Comparison of ENCODE assay signal across 9 cellular contexts in genomic region chr19:19777692-19778091, GRCh38. TPM values are rescaled to one million over a fixed set of nuclear protein-coding genes. Genes with fewer than 3 reads are reported as not detected.
DNase-seq lines count a peak whose midpoint lies in the region; ATAC-seq, FAIRE-seq and TF ChIP-seq lines count a peak whose summit lies in the region.
"Had no signal": no experiment of that assay in that cellular context is flagged by ENCODE, and none has a peak within 500 bp of the region (broad histone marks: within the 10 kb centered on the region; RNA-seq: fewer than 3 reads in every experiment).

No MANE protein-coding gene starts in this region.

- RAD21 ChIA-PET in HCT116 (lab: Charles Lee; ENCODE audit: low non-redundant PET in 1 of 2, low total read pairs in 2 of 2, uncharacterized antibody in 2 of 2, unreplicated experiment in 2 of 2): no interaction called here

- no TSS peak for BruUV-seq in HCT116 (replicated peaks; lab: Mats Ljungman, UMichigan)

- H3K27me3 Mint-ChIP-seq in activated CD4-positive, alpha-beta memory T cell treated with anti-CD3 and anti-CD28 coated beads, Interleukin-2, amount 10 ng/mL, durations not matched to agents 7 days and 5 days: no peaks in the 10 kb centered on the region

- H3K36me3 Mint-ChIP-seq in activated CD4-positive, alpha-beta memory T cell treated with anti-CD3 and anti-CD28 coated beads, Interleukin-2, amount 10 ng/mL, durations not matched to agents 7 days and 5 days (ENCODE audit: low read depth): peaks cover 46% of the 10 kb centered on the region

- TF ChIP-seq RAD21 in A549 (conservative IDR thresholded peaks at IDR 0.05 in 1 of 2, IDR thresholded peaks at IDR 0.05 in 1 of 2): no peak
- TF ChIP-seq RAD21 in HCT116 (IDR thresholded peaks at IDR 0.05; ENCODE audit: low read depth): no peak

- FAIRE-seq in A549 (lab: Jason Lieb, UNC): no peak

- H3K9me2 ChIP-seq in HCT116 (ENCODE audit: insufficient read depth): no peaks in the 10 kb centered on the region

- no peak for TF ChIP-seq CTCF in A549 (IDR thresholded peaks at IDR 0.05)
- no peak for TF ChIP-seq CTCF in HCT116 (IDR thresholded peaks at IDR 0.05 in 2 of 3, conservative IDR thresholded peaks at IDR 0.05 in 1 of 3; ENCODE audit: borderline replicate concordance in 1 of 3, insufficient read depth in 1 of 3, low read depth in 2 of 3, low read length in 2 of 3)

- H3K36me3 ChIP-seq in HCT116 (ENCODE audit: control insufficient read depth in 1 of 2, insufficient read depth in 2 of 2, low read length in 2 of 2): peaks cover 0 to 3% of the 10 kb centered on the region in 2 experiments; a peak in 2 of 4 replicates
- H3K36me3 ChIP-seq in iPS-20b (ENCODE audit: insufficient read depth, low read depth, low read length): peaks cover 11% of the 10 kb centered on the region; the same call in 1 of the 2 replicates

- H3K79me2 ChIP-seq in HCT116 (ENCODE audit: insufficient read depth, low read length): peaks cover 23% of the 10 kb centered on the region; the same call in 1 of the 2 replicates

- H3K4me1 ChIP-seq in A549 (0 out of 3 replicates have a peak, but pooled peaks cover 3% of the 10 kb centered on the region), HCT116 (ENCODE audit: control insufficient read depth in 1 of 2, insufficient read depth in 2 of 2, low read length in 2 of 2) (peaks cover 6 to 14% of the 10 kb centered on the region in 2 experiments; a peak in 2 of 4 replicates), iPS-20b (ENCODE audit: insufficient read depth, low read length) (peaks cover 6% of the 10 kb centered on the region; the same call in 1 of the 2 replicates)

- WGBS in A549 (ENCODE audit: missing lambda C conversion rate): 97% methylated on average over 5 of the region's 5 CpGs

- TF ChIP-seq EP300 in A549 (IDR thresholded peaks at IDR 0.05): no peak

- peaks cover 41% of the 10 kb centered on the region for H3K4me1 Mint-ChIP-seq in activated CD4-positive, alpha-beta memory T cell treated with anti-CD3 and anti-CD28 coated beads, Interleukin-2, amount 10 ng/mL, durations not matched to agents 7 days and 5 days

- peaks cover 39% of the 10 kb centered on the region for H3K9me3 ChIP-seq in A549
- H3K9me3 ChIP-seq in HCT116 (ENCODE audit: control insufficient read depth in 1 of 2, insufficient read depth in 1 of 2, low read depth in 1 of 2, low read length in 2 of 2): peaks cover 0 to 18% of the 10 kb centered on the region in 2 experiments; a peak in 2 of 4 replicates
- H3K9me3 ChIP-seq in iPS-20b (ENCODE audit: insufficient read depth, low read depth, low read length): no peaks in the 10 kb centered on the region

- no peak for TF ChIP-seq POLR2A in A549 (IDR thresholded peaks at IDR 0.05; ENCODE audit: low read length)
- TF ChIP-seq POLR2A in HCT116 (IDR thresholded peaks at IDR 0.05; ENCODE audit: borderline replicate concordance, extremely low read depth, insufficient read depth, insufficient read length): no peak

- intact Hi-C loops in HCT116 (cut with micrococcal nuclease): loop anchor here (10.0 kb wide), 1 partner anchor 233 kb away; no protein-coding TSS in a partner anchor

- peak overlapping the region; percentile 92 for H3K4me3 Mint-ChIP-seq in activated CD4-positive, alpha-beta memory T cell treated with anti-CD3 and anti-CD28 coated beads, Interleukin-2, amount 10 ng/mL, durations not matched to agents 7 days and 5 days

- POLR2A ChIA-PET in A549 (lab: Yijun Ruan, JAX) (interaction anchor here (0.5 kb wide), 1 partner anchor 179 kb away, joined by 4 read pairs; no protein-coding TSS in a partner anchor), HCT116 (lab: Charles Lee) (no interaction called here)
- POLR2A ChIA-PET in activated CD4-positive, alpha-beta memory T cell treated with anti-CD3 and anti-CD28 coated beads, Interleukin-2, amount 10 ng/mL, durations not matched to agents 7 days and 5 days (lab: Charles Lee): interaction anchor here (0.7 to 3.4 kb wide), 5 partner anchors 16 to 109 kb away, joined by 3 to 37 read pairs (median 26); partner anchors contain the start of genes ZNF101, ZNF14, ZNF253 and ZNF506

- peak overlapping the region; percentile 87 for H3K4me2 ChIP-seq in A549
- peak overlapping the region; percentile 85 for H3K4me2 ChIP-seq in HCT116 (ENCODE audit: low read length)

- no peaks in the 10 kb centered on the region for H3K27me3 ChIP-seq in HCT116 (ENCODE audit: insufficient read depth, low read length)
- no peaks in the 10 kb centered on the region for H3K27me3 ChIP-seq in iPS-20b (ENCODE audit: insufficient read depth, low read length)

- peak overlapping the region; percentile 68; the same call in 1 of the 2 replicates for H3K9ac ChIP-seq in HCT116 (ENCODE audit: low read length)
- peak overlapping the region; percentile 65; the same call in 1 of the 2 replicates for H3K9ac ChIP-seq in iPS-20b (ENCODE audit: low read depth, low read length)

- H3K4me3 ChIP-seq in A549 (peak overlapping the region; percentile 74), HCT116 (replicated peaks in 1 of 2; ENCODE audit: low read depth in 1 of 2, low read length in 2 of 2) (peak overlapping the region; percentile 82 to 93), iPS-20b (ENCODE audit: low read length) (peak overlapping the region; percentile 76; the same call in 1 of the 2 replicates)

- peaks cover 34% of the 10 kb centered on the region for H3K9me3 Mint-ChIP-seq in activated CD4-positive, alpha-beta memory T cell treated with anti-CD3 and anti-CD28 coated beads, Interleukin-2, amount 10 ng/mL, durations not matched to agents 7 days and 5 days

- H3K27ac ChIP-seq in A549 (no peak overlapping the region), HCT116 (ENCODE audit: low read depth, low read length) (no peak overlapping the region), iPS-20b (ENCODE audit: low read length) (no peak overlapping the region)

- H4K20me1 ChIP-seq in HCT116 (ENCODE audit: insufficient read depth): no peaks in the 10 kb centered on the region

- ATAC-seq in A549 (no peak), HCT116 (no peak), HG02870 (IDR thresholded peaks at IDR 0.05; ENCODE audit: unreplicated experiment) (no peak)
- ATAC-seq: left colon had no signal

- CTCF ChIA-PET in A549 (lab: Yijun Ruan, JAX) (no interaction called here), HCT116 (lab: Charles Lee) (no interaction called here)
- CTCF ChIA-PET in activated CD4-positive, alpha-beta memory T cell treated with anti-CD3 and anti-CD28 coated beads, Interleukin-2, amount 10 ng/mL, durations not matched to agents 7 days and 5 days (lab: Charles Lee): no interaction called here

- DNase-seq in A549 (ENCODE audit: low read depth in 1 of 2, low spot score in 1 of 2) (no peak), HCT116 (ENCODE audit: low read depth, low spot score) (no peak), nucleus accumbens (lab: John Stamatoyannopoulos, UW) (no peak), NCI-H345 (lab: John Stamatoyannopoulos, UW) (no peak), middle frontal gyrus (ENCODE audit: extremely low spot score, low spot score) (no peak)
- no peak for DNase-seq in activated CD4-positive, alpha-beta memory T cell treated with anti-CD3 and anti-CD28 coated beads, Interleukin-2, amount 10 ng/mL, durations not matched to agents 7 days and 5 days
- DNase-seq: left colon had no signal

- no peak overlapping the region for H3K27ac Mint-ChIP-seq in activated CD4-positive, alpha-beta memory T cell treated with anti-CD3 and anti-CD28 coated beads, Interleukin-2, amount 10 ng/mL, durations not matched to agents 7 days and 5 days

- no peak overlapping the region for H2AFZ ChIP-seq in HCT116 (ENCODE audit: low read depth, low read length, poor library complexity, severe bottlenecking)

TF ChIP-seq in A549, 52 proteins besides CTCF, POLR2A, EP300 and RAD21 (continues in another document):
- TF ChIP-seq EHF (CRISPR knock-in tag; IDR thresholded peaks at IDR 0.05): no peak
- no peak for TF ChIP-seq NPAS2 (CRISPR knock-in tag; IDR thresholded peaks at IDR 0.05; ENCODE audit: borderline replicate concordance)

TF ChIP-seq in HCT116, 20 proteins besides CTCF, POLR2A, EP300 and RAD21:
- no peak for TF ChIP-seq SP1 (IDR thresholded peaks at IDR 0.05; ENCODE audit: low read depth)
- no peak for TF ChIP-seq ELF1 (IDR thresholded peaks at IDR 0.05; ENCODE audit: borderline replicate concordance, low read depth)
- no peak for TF ChIP-seq EZH2phosphoT487 (IDR thresholded peaks at IDR 0.05; ENCODE audit: borderline replicate concordance)
- TF ChIP-seq EZH2 (IDR thresholded peaks at IDR 0.05): no peak
- no peak for TF ChIP-seq JUND (IDR thresholded peaks at IDR 0.05)
- TF ChIP-seq CBX3 (IDR thresholded peaks at IDR 0.05; ENCODE audit: low read depth): no peak
- no peak for TF ChIP-seq SIN3A (IDR thresholded peaks at IDR 0.05; ENCODE audit: low read depth)
- TF ChIP-seq ATF3 (IDR thresholded peaks at IDR 0.05): no peak

RNA-seq across cellular contexts. Expression of gene ZNF506, which starts 43.9 kb away (rescaled TPM):
- polyA plus RNA-seq in A549 (2011; rRNA removed): 0.37 and 0.53 TPM in 2 replicates
- 0.09 and 0.17 TPM in 2 replicates for polyA plus RNA-seq in A549 (2012; cell fraction: cytosol; rRNA removed)
- polyA plus RNA-seq in A549 (2012; cell fraction: nucleus; rRNA removed): 0.10 and 0.55 TPM in 2 replicates
- 0.10 to 0.33 TPM (median 0.32 TPM) in 3 replicates for polyA plus RNA-seq in A549 (2017; fragmentation: RNase III; extraction: RNeasy Plus Mini Kit Qiagen cat#74134 plus additional on column Dnase treatment)
- polyA minus RNA-seq in A549 (2011; rRNA and poly(A)+ RNA removed): 0.33 and 0.39 TPM in 2 replicates
- total RNA-seq in HCT116 (2021; ENCODE audit: unreplicated experiment): 0.42 TPM
- polyA plus RNA-seq in HCT116 (2012): 0.13 TPM in 1 of 2 replicates, not detected in the other
- 10 to 100 TPM; 24.6 to 25.5 TPM for total RNA-seq in activated CD4-positive, alpha-beta memory T cell treated with anti-CD3 and anti-CD28 coated beads, Interleukin-2, amount 10 ng/mL, durations not matched to agents 7 days and 5 days

RNA-seq across cellular contexts. Expression of gene ZNF14, which starts 44.8 kb away (rescaled TPM):
- 2.8 and 2.9 TPM in 2 replicates for polyA plus RNA-seq in A549 (2011; rRNA removed)
- 0.39 and 0.41 TPM in 2 replicates for polyA plus RNA-seq in A549 (2012; cell fraction: cytosol; rRNA removed)
- 0.35 and 0.83 TPM in 2 replicates for polyA plus RNA-seq in A549 (2012; cell fraction: nucleus; rRNA removed)
- 1.6 to 1.8 TPM (median 1.6 TPM) in 3 replicates for polyA plus RNA-seq in A549 (2017; fragmentation: RNase III; extraction: RNeasy Plus Mini Kit Qiagen cat#74134 plus additional on column Dnase treatment)
- 1.6 and 2.1 TPM in 2 replicates for polyA minus RNA-seq in A549 (2011; rRNA and poly(A)+ RNA removed)
- 4.8 TPM for total RNA-seq in HCT116 (2021; ENCODE audit: unreplicated experiment)
- 1.1 and 2.2 TPM in 2 replicates for polyA plus RNA-seq in HCT116 (2012)
- 1 to 10 TPM; 8.0 to 8.4 TPM for total RNA-seq in activated CD4-positive, alpha-beta memory T cell treated with anti-CD3 and anti-CD28 coated beads, Interleukin-2, amount 10 ng/mL, durations not matched to agents 7 days and 5 days

Comparison
In these comparisons a context has a peak if more than half of its experiments do, and no peak if none do; other contexts are left out.
1. RNA of gene ZNF506, which starts 43.9 kb away (total RNA-seq): 24.6 to 25.5 TPM in activated CD4-positive, alpha-beta memory T cell treated with anti-CD3 and anti-CD28 coated beads, Interleukin-2, amount 10 ng/mL, durations not matched to agents 7 days and 5 days; 0.42 TPM in HCT116 (single experiment); every median in the first group is over 10 times any median in the second.
2. Peak in every context shown above with its lines, with median percentiles within 50 percentile points of each other: H3K4me3 ChIP-seq.